In genomic region chr5:69531010-69531785, GRCh38 we compare ENCODE assay signal across 1 cellular context.
TF ChIP-seq lines count a peak whose summit lies in the region.

No MANE protein-coding gene starts in this region.

TF ChIP-seq in H1, 55 proteins besides CTCF, POLR2A, EP300 and RAD21:
- TF ChIP-seq USF2 (IDR thresholded peaks at IDR 0.05; ENCODE audit: low read length) = no peak
- no peak for TF ChIP-seq KDM5A (IDR thresholded peaks at IDR 0.05; ENCODE audit: low read length)
- no peak for TF ChIP-seq CHD7 (IDR thresholded peaks at IDR 0.05; ENCODE audit: insufficient replicate concordance, low read length)
- TF ChIP-seq NRF1 (IDR thresholded peaks at IDR 0.05; ENCODE audit: low read depth, low read length) = no peak
- no peak for TF ChIP-seq TAF1 (IDR thresholded peaks at IDR 0.05; ENCODE audit: low read depth, low read length)
- no peak for TF ChIP-seq SP1 (IDR thresholded peaks at IDR 0.05; ENCODE audit: low read depth, low read length)
- no peak for TF ChIP-seq FOSL1 (IDR thresholded peaks at IDR 0.05; ENCODE audit: insufficient read depth, low read depth, low read length)
- TF ChIP-seq CBX8 (IDR thresholded peaks at IDR 0.05; ENCODE audit: borderline replicate concordance, low read depth, low read length) = no peak
- no peak for TF ChIP-seq ASH2L (IDR thresholded peaks at IDR 0.05; ENCODE audit: low read length)
- no peak for TF ChIP-seq POU5F1 (IDR thresholded peaks at IDR 0.05; ENCODE audit: low read depth, low read length)
- no peak for TF ChIP-seq POLR2AphosphoS5 (IDR thresholded peaks at IDR 0.05; ENCODE audit: low read depth, low read length)
- no peak for TF ChIP-seq KDM4A (IDR thresholded peaks at IDR 0.05; ENCODE audit: low read depth, low read length, severe bottlenecking)
- TF ChIP-seq TCF12 (IDR thresholded peaks at IDR 0.05; ENCODE audit: low read depth, low read length) = no peak
- TF ChIP-seq MAX (IDR thresholded peaks at IDR 0.05) = no peak
- no peak for TF ChIP-seq SUZ12 (IDR thresholded peaks at IDR 0.05; ENCODE audit: low read length)
- TF ChIP-seq EGR1 (IDR thresholded peaks at IDR 0.05; ENCODE audit: borderline replicate concordance, low read depth, low read length) = no peak
- no peak for TF ChIP-seq TAF7 (optimal IDR thresholded peaks at IDR 0.05; ENCODE audit: borderline replicate concordance, low read depth, low read length)
- no peak for TF ChIP-seq CHD2 (IDR thresholded peaks at IDR 0.05; ENCODE audit: low read length)
